1 cellular context compared by ENCODE assay signal in genomic region chr1:45339694-45340558, GRCh38.
TF ChIP-seq lines count a peak whose summit lies in the region.

Gene MUTYH (minus strand): TSS chr1:45340440. CDS start chr1:45334505, 5,935 bp downstream.
Gene TOE1 (plus strand): TSS chr1:45340170. CDS start chr1:45340253, 83 bp downstream.

TF ChIP-seq in HepG2, 621 proteins besides CTCF, POLR2A, EP300 and RAD21 (continued from another document and continues in another):
- TF ChIP-seq CSRNP2 (CRISPR knock-in tag; conservative IDR thresholded peaks at IDR 0.05; ENCODE audit: low read depth) (no peak), E2F5 (CRISPR knock-in tag; conservative IDR thresholded peaks at IDR 0.05) (peak; percentile 78; the same call in 1 of the 2 replicates), NFE2L2 (IDR thresholded peaks at IDR 0.05; ENCODE audit: low read length) (no peak), ZNF709 (CRISPR knock-in tag; IDR thresholded peaks at IDR 0.05) (peak; percentile 90), ZNF572 (CRISPR knock-in tag; IDR thresholded peaks at IDR 0.05) (peak; percentile 78; the same call in 1 of the 2 replicates), ZSCAN30 (CRISPR knock-in tag; IDR thresholded peaks at IDR 0.05) (no peak; the same call in 1 of the 2 replicates), HNRNPUL1 (IDR thresholded peaks at IDR 0.05; ENCODE audit: low read depth, low read length) (0 out of 2 replicates have a peak, but pooled peaks have one; percentile 28), DMAP1 (CRISPR knock-in tag; IDR thresholded peaks at IDR 0.05) (peak; percentile 94), DRAP1 (CRISPR knock-in tag; IDR thresholded peaks at IDR 0.05) (peak; percentile 64; the same call in 1 of the 2 replicates), KMT2B (CRISPR knock-in tag; IDR thresholded peaks at IDR 0.05) (peak; percentile 57; the same call in 1 of the 2 replicates), ZNF280B (CRISPR knock-in tag; IDR thresholded peaks at IDR 0.05; ENCODE audit: borderline replicate concordance) (no peak; the same call in none of the 2 replicates), CREB3 (CRISPR knock-in tag; IDR thresholded peaks at IDR 0.05) (0 out of 2 replicates have a peak, but pooled peaks have one; percentile 53), RERE (CRISPR knock-in tag; IDR thresholded peaks at IDR 0.05; ENCODE audit: low read depth) (no peak; the same call in 1 of the 2 replicates), ZNF207 (IDR thresholded peaks at IDR 0.05; ENCODE audit: borderline replicate concordance) (no peak), GATAD1 (CRISPR knock-in tag; IDR thresholded peaks at IDR 0.05) (peak; percentile 82; the same call in 1 of the 2 replicates), ATF4 (CRISPR knock-in tag; IDR thresholded peaks at IDR 0.05) (no peak; a peak in 1 of 4 replicates), SMYD3 (CRISPR knock-in tag; IDR thresholded peaks at IDR 0.05) (no peak), SMARCE1 (IDR thresholded peaks at IDR 0.05; ENCODE audit: borderline replicate concordance) (no peak), ZNF142 (CRISPR knock-in tag; IDR thresholded peaks at IDR 0.05) (peak; percentile 83), E2F2 (CRISPR knock-in tag; IDR thresholded peaks at IDR 0.05; ENCODE audit: borderline replicate concordance) (peak; percentile 96; the same call in 1 of the 2 replicates), FOXM1 (CRISPR knock-in tag; IDR thresholded peaks at IDR 0.05) (0 out of 2 replicates have a peak, but pooled peaks have one; percentile 15), ZNF574 (CRISPR knock-in tag; IDR thresholded peaks at IDR 0.05) (peak; percentile 85), FOXP1 (IDR thresholded peaks at IDR 0.05) (no peak), FOXP1 (CRISPR knock-in tag; IDR thresholded peaks at IDR 0.05) (no peak), ZNF674 (CRISPR knock-in tag; IDR thresholded peaks at IDR 0.05; ENCODE audit: low read depth) (peak; percentile 41; the same call in 1 of the 2 replicates), ZNF713 (CRISPR knock-in tag; IDR thresholded peaks at IDR 0.05) (peak; percentile 89), NR2F2 (IDR thresholded peaks at IDR 0.05; ENCODE audit: borderline replicate concordance, low read depth) (peak; percentile 31; the same call in 1 of the 2 replicates), ARNTL (CRISPR knock-in tag; IDR thresholded peaks at IDR 0.05) (peak; percentile 18; the same call in 1 of the 2 replicates), ZNF614 (CRISPR knock-in tag; IDR thresholded peaks at IDR 0.05; ENCODE audit: borderline replicate concordance) (peak; percentile 12; the same call in 1 of the 2 replicates), CHD2 (IDR thresholded peaks at IDR 0.05; ENCODE audit: low read depth, low read length) (peak; percentile 85), CEBPB (IDR thresholded peaks at IDR 0.05; ENCODE audit: borderline replicate concordance, low read depth, low read length) (no peak), MYC (CRISPR knock-in tag; IDR thresholded peaks at IDR 0.05; ENCODE audit: borderline replicate concordance) (peak; percentile 75), ZNF451 (CRISPR knock-in tag; IDR thresholded peaks at IDR 0.05) (peak; percentile 95; the same call in 1 of the 2 replicates), ZNF660 (CRISPR knock-in tag; IDR thresholded peaks at IDR 0.05; ENCODE audit: borderline replicate concordance, low read depth) (no peak), HDAC1 (CRISPR knock-in tag; IDR thresholded peaks at IDR 0.05) (peak; percentile 95)
